In the genomic region with DNA sequence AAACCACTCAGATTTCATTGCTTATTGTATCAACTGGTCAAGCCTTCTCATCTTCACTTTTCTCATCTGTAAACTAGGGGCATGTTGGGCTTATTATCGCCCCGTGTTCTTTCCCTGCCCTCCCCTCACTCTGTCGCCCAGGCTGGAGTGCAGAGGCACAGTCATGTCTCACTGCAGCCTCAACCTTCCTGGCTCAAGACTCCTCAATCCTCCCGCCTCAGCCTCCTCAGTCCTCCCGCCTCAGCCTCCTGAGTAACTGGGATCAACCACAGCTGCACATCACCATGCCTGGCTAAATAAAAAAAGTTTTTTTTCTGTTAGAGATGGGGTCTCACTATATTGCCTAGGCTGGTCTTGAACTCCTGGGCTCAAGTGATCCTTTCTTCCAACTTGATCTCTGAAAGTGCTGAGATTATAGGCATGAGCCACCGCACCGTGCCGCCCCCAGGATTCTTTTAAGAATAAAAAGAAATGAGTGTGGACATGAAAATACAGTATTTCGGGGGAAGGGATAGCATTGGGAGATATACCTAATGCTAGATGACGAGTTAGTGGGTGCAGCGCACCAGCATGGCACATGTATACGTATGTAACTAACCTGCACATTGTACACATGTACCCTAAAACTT, we compare ENCODE assay signal across 9 cellular contexts. TPM values are rescaled to one million over a fixed set of nuclear protein-coding genes. Genes with fewer than 3 reads are reported as not detected.
DNase-seq lines count a peak whose midpoint lies in the region; ATAC-seq and TF ChIP-seq lines count a peak whose summit lies in the region.
"Had no signal": no experiment of that assay in that cellular context is flagged by ENCODE, and none has a peak within 500 bp of the region (broad histone marks: within the 10 kb centered on the region; RNA-seq: fewer than 3 reads in every experiment).

No MANE protein-coding gene starts in this region.

- no peak overlapping the region for H2BK120ac ChIP-seq in mesendoderm (ENCODE audit: low read depth, low read length)

- no peak overlapping the region for H3K4ac ChIP-seq in mesendoderm (ENCODE audit: low read depth, low read length)

- no peak overlapping the region for H2BK15ac ChIP-seq in mesendoderm (replicated peaks; ENCODE audit: low read depth)

- H3K56ac ChIP-seq in mesendoderm (ENCODE audit: low read length), result peak overlapping the region; percentile 65

- H3K23ac ChIP-seq in mesendoderm (ENCODE audit: low read length), result no peak overlapping the region

- DNase-seq in left ventricle myocardium inferior, result no peak
- DNase-seq in left cardiac atrium, result no peak
- DNase-seq in astrocyte of the spinal cord (ENCODE audit: low read depth, low spot score), result no peak
- DNase-seq in mesendoderm, result no peak
- no peak for DNase-seq in NCI-H748 (lab: John Stamatoyannopoulos, UW; ENCODE audit: unreplicated experiment)
- DNase-seq in MV-4-11 (lab: John Stamatoyannopoulos, UW), result no peak
- DNase-seq: NCI-H510A had no signal

- ATAC-seq in left cardiac atrium, result no peak
- no peak for ATAC-seq in HG03469 (IDR thresholded peaks at IDR 0.05; ENCODE audit: unreplicated experiment)

- no peak overlapping the region for H4K5ac ChIP-seq in mesendoderm (ENCODE audit: low read length)

- WGBS in mesendoderm (ENCODE audit: extremely low coverage, insufficient coverage, low lambda C conversion rate), result no CpG with 5 or more reads among the region's 12 CpGs
- WGBS in urinary bladder, result 79% methylated on average over 12 of the region's 12 CpGs

- no peak overlapping the region for H4K8ac ChIP-seq in mesendoderm (ENCODE audit: low read depth, low read length)

- H2BK5ac ChIP-seq in mesendoderm (ENCODE audit: low read length), result no peak overlapping the region

- H3K27me3 ChIP-seq in left ventricle myocardium inferior (ENCODE audit: low read depth) (no peaks in the 10 kb centered on the region), mesendoderm (ENCODE audit: insufficient read depth, low read length, poor library complexity) (no peaks in the 10 kb centered on the region)

- TF ChIP-seq CTCF in left ventricle myocardium inferior (IDR thresholded peaks at IDR 0.05; ENCODE audit: borderline replicate concordance) (no peak), astrocyte of the spinal cord (IDR thresholded peaks at IDR 0.05; ENCODE audit: low read depth, low read length) (no peak)

- H3K9me3 ChIP-seq in left ventricle myocardium inferior (replicated peaks), result no peaks in the 10 kb centered on the region

- peaks cover 77% of the 10 kb centered on the region for H3K4me1 ChIP-seq in left ventricle myocardium inferior
- peaks cover 3% of the 10 kb centered on the region for H3K4me1 ChIP-seq in mesendoderm (ENCODE audit: control insufficient read depth, low read depth, low read length)
- no peaks in the 10 kb centered on the region for H3K4me1 ChIP-seq in urinary bladder (ENCODE audit: insufficient read depth)

- H3K18ac ChIP-seq in mesendoderm (ENCODE audit: low read length), result no peak overlapping the region

- peaks cover 21% of the 10 kb centered on the region for H3K36me3 ChIP-seq in left ventricle myocardium inferior
- H3K36me3 ChIP-seq in mesendoderm (ENCODE audit: control insufficient read depth, insufficient read depth, low read length), result peaks cover 3% of the 10 kb centered on the region
- no peaks in the 10 kb centered on the region for H3K36me3 ChIP-seq in urinary bladder (ENCODE audit: insufficient read depth)

- peak overlapping the region; percentile 99 for H3K9ac ChIP-seq in mesendoderm (ENCODE audit: low read length)

- H3K79me2 ChIP-seq in mesendoderm (ENCODE audit: control insufficient read depth, insufficient read depth, low read length), result peaks cover 62% of the 10 kb centered on the region

- H2AK5ac ChIP-seq in mesendoderm (ENCODE audit: low read length), result no peak overlapping the region

- H3K4me3 ChIP-seq in left ventricle myocardium inferior (peak overlapping the region; percentile 84), astrocyte of the spinal cord (ENCODE audit: low read depth, low read length) (peak overlapping the region; percentile 66), mesendoderm (ENCODE audit: low read length) (no peak overlapping the region), urinary bladder (ENCODE audit: low read depth, low read length) (peak overlapping the region; percentile 8)

- peak overlapping the region; percentile 88 for H3K4me2 ChIP-seq in mesendoderm (ENCODE audit: low read length)

- in situ Hi-C loops in astrocyte of the spinal cord (cut with HindIII; ENCODE audit: low sequenced_read_pairs), result no loop called here

- peak overlapping the region; percentile 96 for H3K27ac ChIP-seq in left ventricle myocardium inferior (replicated peaks)
- H3K27ac ChIP-seq in mesendoderm (ENCODE audit: low read depth, low read length), result no peak overlapping the region
- no peak overlapping the region for H3K27ac ChIP-seq in urinary bladder (ENCODE audit: low read depth)

- H3K79me1 ChIP-seq in mesendoderm (ENCODE audit: low read length), result peaks cover 7% of the 10 kb centered on the region

- intact Hi-C loops in left ventricle myocardium inferior (cut with micrococcal nuclease), result no loop called here
- intact Hi-C loops in left cardiac atrium (cut with DNase I), result no loop called here

RNA-seq across cellular contexts. Expression of a gene that starts 2.0 kb away (rescaled TPM):
- total RNA-seq in left ventricle myocardium inferior, result 11.8 TPM
- 10 to 100 TPM; 11.9 to 15.3 TPM for total RNA-seq in left cardiac atrium
- polyA plus RNA-seq in mesendoderm (2013, experiment 1 of 2), result 34.7 TPM
- polyA plus RNA-seq in mesendoderm (2013, experiment 2 of 2), result 36.0 TPM
- 14.4 TPM for total RNA-seq in urinary bladder
- polyA plus RNA-seq in urinary bladder, result 19.8 TPM

RNA-seq across cellular contexts. Expression of a gene that starts 35.9 kb away (rescaled TPM):
- total RNA-seq in left ventricle myocardium inferior (414 TPM), left cardiac atrium (100 to 1,000 TPM; 446 to 550 TPM), urinary bladder (422 TPM)
- polyA plus RNA-seq in mesendoderm (2013, experiment 1 of 2), result 382 TPM
- 362 TPM for polyA plus RNA-seq in mesendoderm (2013, experiment 2 of 2)
- polyA plus RNA-seq in urinary bladder, result 195 TPM

RNA-seq across cellular contexts. Expression of a gene that starts 53.8 kb away (rescaled TPM):
- total RNA-seq in left ventricle myocardium inferior (not detected), left cardiac atrium (not detected), urinary bladder (not detected)
- 0.13 TPM for polyA plus RNA-seq in mesendoderm (2013, experiment 1 of 2)
- 0.08 TPM for polyA plus RNA-seq in mesendoderm (2013, experiment 2 of 2)
- polyA plus RNA-seq in urinary bladder, result 0.11 TPM

RNA-seq across cellular contexts. Expression of a gene that starts 59.1 kb away (rescaled TPM):
- 10.9 TPM for total RNA-seq in left ventricle myocardium inferior
- 10 to 100 TPM; 13.9 to 16.1 TPM for total RNA-seq in left cardiac atrium
- 0.45 TPM for polyA plus RNA-seq in mesendoderm (2013, experiment 1 of 2)
- polyA plus RNA-seq in mesendoderm (2013, experiment 2 of 2), result 0.42 TPM
- total RNA-seq in urinary bladder, result 1.8 TPM
- 12.8 TPM for polyA plus RNA-seq in urinary bladder
